6 cellular contexts compared by ENCODE assay signal in genomic region chr13:88483202-88483601, GRCh38.
"Had no signal": no experiment of that assay in that cellular context is flagged by ENCODE, and none has a peak within 500 bp of the region (broad histone marks: within the 10 kb centered on the region; RNA-seq: fewer than 3 reads in every experiment).

No MANE protein-coding gene starts in this region.

- H3K27ac Mint-ChIP-seq: IgD-negative memory B cell had no signal

- ATAC-seq: HepG2, K562 had no signal

- H3K36me3 Mint-ChIP-seq: IgD-negative memory B cell had no signal

- H3K4me3 Mint-ChIP-seq: IgD-negative memory B cell had no signal

- DNase-seq: IMR-90, KBM-7 had no signal

- H3K27me3 Mint-ChIP-seq: IgD-negative memory B cell had no signal

- H3K27ac ChIP-seq: HL-60 had no signal

- H3K4me3 ChIP-seq: K562 had no signal
